Comparison of ENCODE assay signal across 8 cellular contexts in the genomic region with DNA sequence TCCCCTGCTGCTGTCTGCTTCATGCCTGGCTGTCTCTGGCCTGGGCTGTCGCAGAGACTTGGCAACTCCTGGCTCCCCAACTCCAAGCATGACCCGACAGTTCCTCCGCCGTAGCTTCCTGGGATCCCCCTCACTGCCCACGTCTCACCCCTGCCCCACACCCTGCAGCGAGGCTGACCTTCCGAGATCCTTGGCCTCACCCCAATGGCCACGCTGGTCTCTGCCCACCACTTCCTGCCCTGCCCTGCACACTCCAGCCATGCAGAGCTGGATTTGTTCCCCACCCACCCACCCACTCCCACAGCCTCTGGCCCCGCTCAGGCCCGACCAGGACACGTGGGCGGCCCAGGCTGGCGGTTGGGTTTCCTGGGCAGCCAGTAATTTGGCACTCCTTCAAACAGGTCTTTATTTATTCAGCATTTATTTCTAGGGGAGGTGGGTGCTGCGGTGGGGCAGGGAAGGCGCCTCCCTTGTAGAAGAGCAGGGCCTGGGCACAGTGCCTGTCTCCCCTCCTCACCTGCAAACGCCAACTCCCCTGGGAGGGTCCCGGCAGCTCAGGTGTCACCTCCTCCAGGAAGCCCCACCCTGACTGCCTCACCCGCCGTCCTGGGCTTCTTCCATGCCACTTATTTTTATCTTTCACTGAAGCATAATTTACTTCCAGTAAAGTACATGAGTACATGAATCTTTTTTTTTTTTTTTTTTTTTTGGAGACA. TPM values are rescaled to one million over a fixed set of nuclear protein-coding genes. Genes with fewer than 3 reads are reported as not detected.
DNase-seq lines count a peak whose midpoint lies in the region; ATAC-seq, FAIRE-seq and TF ChIP-seq lines count a peak whose summit lies in the region.

No MANE protein-coding gene starts in this region.

- no peak overlapping the region for H3K4me3 Mint-ChIP-seq in naive thymus-derived CD4-positive, alpha-beta T cell

- CTCF ChIA-PET in naive thymus-derived CD4-positive, alpha-beta T cell (lab: Charles Lee): interaction anchor here (0.6 to 0.8 kb wide), 2 partner anchors 29 to 44 kb away, joined by 4 read pairs; no protein-coding TSS in a partner anchor

- H3K4me1 Mint-ChIP-seq in naive thymus-derived CD4-positive, alpha-beta T cell: peaks cover 0 to 9% (median 0%) of the 10 kb centered on the region in 7 donors

- peaks cover 2 to 30% (median 12%) of the 10 kb centered on the region in 5 donors for H3K27me3 Mint-ChIP-seq in naive thymus-derived CD4-positive, alpha-beta T cell

- no peak for TF ChIP-seq POLR2A in stomach (IDR thresholded peaks at IDR 0.05)

- no peaks in the 10 kb centered on the region for H3K36me3 ChIP-seq in H7 (replicated peaks; ENCODE audit: control insufficient read depth, insufficient read depth, low read length)
- no peaks in the 10 kb centered on the region for H3K36me3 ChIP-seq in stomach
- no peaks in the 10 kb centered on the region for H3K36me3 ChIP-seq in naive thymus-derived CD4-positive, alpha-beta T cell (ENCODE audit: control insufficient read depth in 2 of 3, insufficient read depth in 3 of 3, low read length in 3 of 3)

- H3K4me3 ChIP-seq in H7 (ENCODE audit: insufficient read depth, low read depth, low read length) (no peak overlapping the region), stomach (peak overlapping the region in 1 of 4 donors; percentile 45)
- no peak overlapping the region for H3K4me3 ChIP-seq in naive thymus-derived CD4-positive, alpha-beta T cell (ENCODE audit: low read length)

- no peaks in the 10 kb centered on the region for H3K9me3 ChIP-seq in stomach
- no peaks in the 10 kb centered on the region for H3K9me3 ChIP-seq in naive thymus-derived CD4-positive, alpha-beta T cell (ENCODE audit: control insufficient read depth in 2 of 3, low read length in 3 of 3)

- no peak for TF ChIP-seq EP300 in stomach (IDR thresholded peaks at IDR 0.05)

- no peak for TF ChIP-seq CTCF in stomach (IDR thresholded peaks at IDR 0.05)

- no peak for ATAC-seq in naive thymus-derived CD4-positive, alpha-beta T cell
- ATAC-seq in GM21515 (IDR thresholded peaks at IDR 0.05; ENCODE audit: unreplicated experiment) (no peak), HG02840 (IDR thresholded peaks at IDR 0.05; ENCODE audit: low FRiP score, unreplicated experiment) (no peak)

- no peaks in the 10 kb centered on the region for H3K36me3 Mint-ChIP-seq in naive thymus-derived CD4-positive, alpha-beta T cell

- DNase-seq in H7 (peak; percentile 68), RCC 7860 (ENCODE audit: low spot score) (peak; percentile 88), glomerular visceral epithelial cell (ENCODE audit: extremely low spot score) (peak; percentile 71), stomach (peak; percentile 53)
- no peak for DNase-seq in naive thymus-derived CD4-positive, alpha-beta T cell
- DNase-seq in activated CD4-positive, alpha-beta T cell treated with anti-CD3 and anti-CD28 coated beads for 4 hours: no peak

- FAIRE-seq in RCC 7860 (lab: Jason Lieb, UNC): peak; percentile 59

- no peaks in the 10 kb centered on the region for H3K27me3 ChIP-seq in H7 (ENCODE audit: control insufficient read depth, insufficient read depth, low read length)
- H3K27me3 ChIP-seq in stomach: peaks cover 0 to 6% (median 0%) of the 10 kb centered on the region in 3 donors
- H3K27me3 ChIP-seq in naive thymus-derived CD4-positive, alpha-beta T cell (ENCODE audit: control insufficient read depth in 2 of 2, insufficient read depth in 2 of 2, low read length in 2 of 2): no peaks in the 10 kb centered on the region

- POLR2A ChIA-PET in naive thymus-derived CD4-positive, alpha-beta T cell (lab: Charles Lee): no interaction called here

- 14 to 35% (median 18%) methylated on average over 17 to 19 of the region's 19 CpGs for WGBS in stomach, 5 donors

- H3K4me1 ChIP-seq in stomach: peaks cover 62 to 92% (median 84%) of the 10 kb centered on the region in 4 donors
- no peaks in the 10 kb centered on the region for H3K4me1 ChIP-seq in naive thymus-derived CD4-positive, alpha-beta T cell (ENCODE audit: control insufficient read depth in 2 of 2, insufficient read depth in 2 of 2, low read length in 2 of 2)

- peaks cover 0 to 1% (median 0%) of the 10 kb centered on the region in 11 donors for H3K9me3 Mint-ChIP-seq in naive thymus-derived CD4-positive, alpha-beta T cell

- intact Hi-C loops in stomach (cut with DNase I; ENCODE audit: low total_unique reads): no loop called here
- intact Hi-C loops in naive thymus-derived CD4-positive, alpha-beta T cell (cut with micrococcal nuclease): no loop called here

- no peak overlapping the region for H3K27ac Mint-ChIP-seq in naive thymus-derived CD4-positive, alpha-beta T cell

- peak overlapping the region; percentile 78 to 98 (median 93) for H3K27ac ChIP-seq in stomach
- no peak overlapping the region for H3K27ac ChIP-seq in naive thymus-derived CD4-positive, alpha-beta T cell (ENCODE audit: low read depth, low read length)

RNA-seq across cellular contexts. Expression of gene GTF2IRD1, which starts 25.5 kb away (rescaled TPM):
- total RNA-seq in H7 (2014; rRNA removed; shearing (Covaris generic)): 19.6 and 21.1 TPM in 2 replicates
- 10 to 100 TPM in 4 of 5 donors, 1 to 10 TPM in 1; 9.3 to 40.8 (median 19.6) TPM for total RNA-seq in stomach
- polyA plus RNA-seq in stomach: 10 to 100 TPM in 1 of 3 donors, 1 to 10 TPM in 2; 8.0 to 41.1 (median 8.4) TPM
- total RNA-seq in naive thymus-derived CD4-positive, alpha-beta T cell: 1 to 10 TPM in 2 of 5 experiments, under 1 TPM in 3; 0.82 to 5.6 (median 0.93) TPM
- under 1 TPM in 1 of 2 donors, not detected in 1; 0.07 TPM for polyA plus RNA-seq in naive thymus-derived CD4-positive, alpha-beta T cell

Comparison
In these comparisons a context has a peak if more than half of its experiments do, and no peak if none do; other contexts are left out.
1. DNase-seq: peak in H7 (single experiment), RCC 7860 (single experiment), glomerular visceral epithelial cell (single experiment) and stomach (single experiment); none in naive thymus-derived CD4-positive, alpha-beta T cell (0 of 9) and activated CD4-positive, alpha-beta T cell treated with anti-CD3 and anti-CD28 coated beads for 4 hours (0 of 2).